In the genomic region with DNA sequence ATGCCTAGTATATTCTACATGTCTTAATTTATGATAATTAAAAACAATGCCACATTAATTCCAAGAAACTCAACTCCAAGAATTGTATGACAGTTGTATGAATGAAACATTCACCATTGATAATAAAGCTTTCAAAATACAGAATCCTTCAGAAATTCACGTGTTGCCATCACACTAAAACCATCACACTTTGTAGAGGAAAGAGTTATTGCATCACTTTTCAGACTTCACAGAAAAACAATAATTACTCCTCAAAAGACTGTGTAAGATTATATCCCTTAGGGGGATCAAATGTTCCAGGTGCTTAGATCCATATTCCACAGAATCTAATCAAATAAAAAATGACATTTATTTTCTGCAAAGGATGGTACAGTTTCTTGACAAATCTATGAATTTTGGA, we compare ENCODE assay signal across 18 cellular contexts.
A peak's percentile ranks its signal among the peaks of the same experiment; 100 is the strongest.
DNase-seq lines count a peak whose midpoint lies in the region; ATAC-seq, FAIRE-seq and TF ChIP-seq lines count a peak whose summit lies in the region.
"Had no signal": no experiment of that assay in that cellular context is flagged by ENCODE, and none has a peak within 500 bp of the region (broad histone marks: within the 10 kb centered on the region; RNA-seq: fewer than 3 reads in every experiment).

No MANE protein-coding gene starts in this region.

- CTCF ChIA-PET in IMR-90 (lab: Yijun Ruan, JAX) = no interaction called here
- CTCF ChIA-PET in OCI-LY7 (lab: Charles Lee; ENCODE audit: unreplicated experiment) = interaction anchor here (0.5 kb wide), 1 partner anchor 13 kb away, joined by 3 read pairs; no protein-coding TSS in a partner anchor

- no peak for TF ChIP-seq RAD21 in IMR-90 (IDR thresholded peaks at IDR 0.05; ENCODE audit: low read length)

- H3K79me2 ChIP-seq in OCI-LY7 (ENCODE audit: insufficient read depth, low read depth, low read length) = peaks cover 96% of the 10 kb centered on the region

- 0 out of 2 replicates have a peak overlapping the region, but pooled peaks have one; percentile 35 for H2BK120ac ChIP-seq in IMR-90 (ENCODE audit: low read depth, low read length)

- H3K4me3 ChIP-seq in IMR-90 (ENCODE audit: insufficient read depth, low read depth, low read length) = no peak overlapping the region
- H3K4me3 ChIP-seq in OCI-LY7 (ENCODE audit: low read depth, low read length, poor library complexity, severe bottlenecking) = no peak overlapping the region

- no peaks in the 10 kb centered on the region for H3K27me3 Mint-ChIP-seq in stimulated activated memory B cell treated with anti-CD40 and anti-IgM and Interleukin-4, amounts not matched to agents 10 μg/mL and 1 μg/mL and 100 μg/mL, for 72 hours
- peaks cover 20 to 35% of the 10 kb centered on the region in 2 donors for H3K27me3 Mint-ChIP-seq in effector memory CD8-positive, alpha-beta T cell
- H3K27me3 Mint-ChIP-seq: B cell; CD4-positive, alpha-beta T cell had no signal

- H4K5ac ChIP-seq in IMR-90 (ENCODE audit: low read depth, low read length) = no peak overlapping the region

- no CpG with 5 or more reads among the region's 1 CpG for WGBS in IMR-90 (ENCODE audit: extremely low coverage in 2 of 2, insufficient read length in 1 of 2), 2 experiments

- no peak overlapping the region; the same call in 1 of the 2 replicates for H3K18ac ChIP-seq in IMR-90 (ENCODE audit: low read depth, low read length)

- H2AFZ ChIP-seq in IMR-90 (replicated peaks; ENCODE audit: low read length, poor library complexity) = no peak overlapping the region
- no peak overlapping the region for H2AFZ ChIP-seq in OCI-LY7 (ENCODE audit: low read length)

- H3K4me2 ChIP-seq in IMR-90 (ENCODE audit: low read depth, low read length) (no peak overlapping the region), OCI-LY7 (ENCODE audit: low read length) (0 out of 2 replicates have a peak overlapping the region, but pooled peaks have one; percentile 7)

- TF ChIP-seq CTCF in IMR-90 (conservative IDR thresholded peaks at IDR 0.05; ENCODE audit: low read depth, low read length) (no peak), OCI-LY7 (conservative IDR thresholded peaks at IDR 0.05; ENCODE audit: low read length) (no peak), D721Med (IDR thresholded peaks at IDR 0.05; ENCODE audit: insufficient read depth, missing control alignments) (no peak)

- no peak for FAIRE-seq in D721Med (lab: Jason Lieb, UNC)
- FAIRE-seq: A204.1, GM12892, H54 had no signal

- no peaks in the 10 kb centered on the region for H3K9me2 ChIP-seq in OCI-LY7 (ENCODE audit: insufficient read depth, low read length)

- no peak overlapping the region for H3K14ac ChIP-seq in IMR-90 (replicated peaks; ENCODE audit: low read depth, low read length)

- dilution Hi-C loops in IMR-90 (cut with HindIII; ENCODE audit: low sequenced_read_pairs, unreplicated experiment) = no loop called here

- in situ Hi-C loops in IMR-90 (cut with MboI; ENCODE audit: low sequenced_read_pairs) = no loop called here

- H2BK5ac ChIP-seq in IMR-90 (ENCODE audit: low read depth, low read length, poor library complexity, severe bottlenecking) = no peak overlapping the region

- H3K23ac ChIP-seq in IMR-90 (ENCODE audit: low read depth, low read length) = no peak overlapping the region

- no peak for ATAC-seq in IMR-90 (ENCODE audit: low read depth)
- ATAC-seq in stimulated activated memory B cell treated with anti-CD40 and anti-IgM and Interleukin-4, amounts not matched to agents 10 μg/mL and 1 μg/mL and 100 μg/mL, for 72 hours = no peak
- ATAC-seq in effector memory CD8-positive, alpha-beta T cell (replicated peaks) = no peak
- ATAC-seq: HCT116 had no signal

- no peaks in the 10 kb centered on the region for H3K79me1 ChIP-seq in IMR-90 (ENCODE audit: low read depth in 1 of 2, low read length in 2 of 2)

- H3K9me3 ChIP-seq in IMR-90 (ENCODE audit: control insufficient read depth, insufficient read depth, low read length) = no peaks in the 10 kb centered on the region
- H3K9me3 ChIP-seq in OCI-LY7 (ENCODE audit: low read length) = no peaks in the 10 kb centered on the region

- H4K91ac ChIP-seq in IMR-90 (ENCODE audit: insufficient read depth, low read depth, low read length) = no peak overlapping the region

- H3K9me1 ChIP-seq in IMR-90 (ENCODE audit: insufficient read depth, low read length) = peaks cover 3% of the 10 kb centered on the region; the same call in 1 of the 2 replicates

- H2BK15ac ChIP-seq in IMR-90 (ENCODE audit: low read depth, low read length) = no peak overlapping the region

- peaks cover 3% of the 10 kb centered on the region; the same call in 1 of the 2 replicates for H3K27me3 ChIP-seq in IMR-90 (ENCODE audit: control insufficient read depth, insufficient read depth, low read length)

- H2AK9ac ChIP-seq in IMR-90 (replicated peaks; ENCODE audit: low read depth, low read length, poor library complexity) = no peak overlapping the region

- H3K36me3 ChIP-seq in IMR-90 (ENCODE audit: control insufficient read depth, insufficient read depth, low read length) (no peaks in the 10 kb centered on the region), OCI-LY7 (ENCODE audit: insufficient read depth, low read length) (peaks cover 49% of the 10 kb centered on the region)

- no peak overlapping the region for H3K4ac ChIP-seq in IMR-90 (ENCODE audit: low read depth, low read length)

- H3K27ac Mint-ChIP-seq in stimulated activated memory B cell treated with anti-CD40 and anti-IgM and Interleukin-4, amounts not matched to agents 10 μg/mL and 1 μg/mL and 100 μg/mL, for 72 hours = peak overlapping the region; percentile 46
- H3K27ac Mint-ChIP-seq in effector memory CD8-positive, alpha-beta T cell = no peak overlapping the region
- H3K27ac Mint-ChIP-seq: CD4-positive, alpha-beta T cell had no signal

- H3K36me3 Mint-ChIP-seq in stimulated activated memory B cell treated with anti-CD40 and anti-IgM and Interleukin-4, amounts not matched to agents 10 μg/mL and 1 μg/mL and 100 μg/mL, for 72 hours = peaks cover 35% of the 10 kb centered on the region
- H3K36me3 Mint-ChIP-seq in effector memory CD8-positive, alpha-beta T cell (ENCODE audit: insufficient read depth) = no peaks in the 10 kb centered on the region

- no peak overlapping the region for H2BK20ac ChIP-seq in IMR-90 (ENCODE audit: low read depth, low read length)

- no peak overlapping the region for H3K4me3 Mint-ChIP-seq in stimulated activated memory B cell treated with anti-CD40 and anti-IgM and Interleukin-4, amounts not matched to agents 10 μg/mL and 1 μg/mL and 100 μg/mL, for 72 hours
- no peak overlapping the region for H3K4me3 Mint-ChIP-seq in effector memory CD8-positive, alpha-beta T cell
- H3K4me3 Mint-ChIP-seq: B cell; CD4-positive, alpha-beta T cell had no signal

- H3K27ac ChIP-seq in IMR-90 (ENCODE audit: insufficient read depth, low read length) = no peak overlapping the region
- no peak overlapping the region for H3K27ac ChIP-seq in OCI-LY7 (ENCODE audit: low read depth, low read length, poor library complexity, severe bottlenecking)
- peak overlapping the region; percentile 63 for H3K27ac ChIP-seq in epithelial cell of prostate
- H3K27ac ChIP-seq: HL-60 had no signal

- no peaks in the 10 kb centered on the region for H4K20me1 ChIP-seq in IMR-90 (ENCODE audit: insufficient read depth, low read length)
- H4K20me1 ChIP-seq in OCI-LY7 (ENCODE audit: insufficient read depth, low read length) = 0 out of 2 replicates have a peak, but pooled peaks cover 4% of the 10 kb centered on the region

- BruUV-seq in IMR-90 (replicated peaks; lab: Mats Ljungman, UMichigan) (no TSS peak), OCI-LY7 (replicated peaks; lab: Mats Ljungman, UMichigan) (no TSS peak)

- no peaks in the 10 kb centered on the region for H3K9me3 Mint-ChIP-seq in stimulated activated memory B cell treated with anti-CD40 and anti-IgM and Interleukin-4, amounts not matched to agents 10 μg/mL and 1 μg/mL and 100 μg/mL, for 72 hours
- H3K9me3 Mint-ChIP-seq in effector memory CD8-positive, alpha-beta T cell = no peaks in the 10 kb centered on the region
- H3K9me3 Mint-ChIP-seq: CD4-positive, alpha-beta T cell had no signal

- H3K4me1 ChIP-seq in IMR-90 (ENCODE audit: control insufficient read depth, insufficient read depth, low read length) = peaks cover 5% of the 10 kb centered on the region; the same call in 1 of the 2 replicates
- H3K4me1 ChIP-seq in OCI-LY7 (ENCODE audit: insufficient read depth, low read length, poor library complexity, severe bottlenecking) = peaks cover 73% of the 10 kb centered on the region

- no peak overlapping the region for H4K8ac ChIP-seq in IMR-90 (ENCODE audit: low read depth in 2 of 2, low read length in 2 of 2)

- H3K56ac ChIP-seq in IMR-90 (ENCODE audit: extremely low read depth, insufficient read depth, low read length) = no peak overlapping the region

- H3K9ac ChIP-seq in IMR-90 (ENCODE audit: low read depth, low read length) = no peak overlapping the region

- TF ChIP-seq POLR2A in IMR-90 (IDR thresholded peaks at IDR 0.05; ENCODE audit: low read depth, low read length) = no peak

- DNase-seq in IMR-90 (no peak), OCI-LY7 (ENCODE audit: low spot score) (no peak), epithelial cell of prostate (ENCODE audit: low read depth, low spot score) (no peak), DMS 273 (lab: John Stamatoyannopoulos, UW; ENCODE audit: unreplicated experiment) (no peak), D721Med (ENCODE audit: insufficient read length, low spot score) (no peak)
- DNase-seq in effector memory CD8-positive, alpha-beta T cell = no peak
- DNase-seq: C1 segment of cervical spinal cord; Calu3; CD4-positive, alpha-beta T cell; DND-41; GDM1 had no signal

- no peak overlapping the region for H2AK5ac ChIP-seq in IMR-90 (ENCODE audit: low read depth, low read length)

- POLR2A ChIA-PET in IMR-90 (lab: Charles Lee; ENCODE audit: unreplicated experiment) = no interaction called here
- POLR2A ChIA-PET in OCI-LY7 (lab: Charles Lee) = interaction anchor here (1.3 to 2.3 kb wide), 5 partner anchors 9 to 80 kb away, joined by 3 to 9 read pairs (median 5); no protein-coding TSS in a partner anchor

- intact Hi-C loops in IMR-90 (cut with micrococcal nuclease) (no loop called here), OCI-LY7 (cut with micrococcal nuclease; ENCODE audit: unreplicated experiment) (no loop called here)

- H3K4me1 Mint-ChIP-seq in stimulated activated memory B cell treated with anti-CD40 and anti-IgM and Interleukin-4, amounts not matched to agents 10 μg/mL and 1 μg/mL and 100 μg/mL, for 72 hours = peaks cover 67% of the 10 kb centered on the region
- H3K4me1 Mint-ChIP-seq in effector memory CD8-positive, alpha-beta T cell (ENCODE audit: low read depth in 2 of 2) = peaks cover 0 to 2% of the 10 kb centered on the region in 2 donors

TF ChIP-seq in IMR-90, 13 proteins besides CTCF, POLR2A, EP300 and RAD21:
- TF ChIP-seq NFE2L2 (IDR thresholded peaks at IDR 0.05; ENCODE audit: low read depth, low read length) (no peak), MXI1 (IDR thresholded peaks at IDR 0.05; ENCODE audit: borderline replicate concordance, low read depth, low read length) (no peak), SMC3 (IDR thresholded peaks at IDR 0.05; ENCODE audit: low read depth, low read length) (no peak), CEBPB (IDR thresholded peaks at IDR 0.05; ENCODE audit: low read depth, low read length) (peak; percentile 77), CHD1 (IDR thresholded peaks at IDR 0.05; ENCODE audit: low read depth, low read length) (no peak)
